Comparison of ENCODE assay signal across 8 cellular contexts in the genomic region with DNA sequence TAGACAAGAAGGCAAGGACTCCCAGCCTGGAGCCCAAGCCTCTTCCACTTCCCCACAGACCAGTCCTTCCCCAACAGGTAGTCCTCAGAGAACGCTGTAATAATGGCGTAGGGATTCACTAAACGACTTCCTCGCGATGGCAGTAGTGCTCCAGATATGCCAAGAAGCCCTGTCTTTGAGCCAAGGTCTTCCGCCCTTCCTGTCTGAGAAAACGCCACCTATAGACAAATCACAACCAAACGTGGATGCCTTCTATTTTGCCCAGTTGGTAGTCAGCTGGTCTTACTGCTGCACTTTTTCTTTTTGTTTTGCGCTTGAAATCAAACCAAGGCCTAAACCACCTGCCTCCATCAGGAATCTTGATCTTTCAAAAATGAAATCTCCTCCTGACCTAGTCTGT.
DNase-seq lines count a peak whose midpoint lies in the region.

No MANE protein-coding gene starts in this region.

- H3K79me1 ChIP-seq in trophoblast cell (ENCODE audit: low read length): no peaks in the 10 kb centered on the region

- H3K4me3 ChIP-seq in trophoblast cell (ENCODE audit: low read depth, low read length): no peak overlapping the region

- H4K91ac ChIP-seq in trophoblast cell (ENCODE audit: low read depth, low read length): no peak overlapping the region

- no peak overlapping the region for H3K4me2 ChIP-seq in trophoblast cell (ENCODE audit: low read length)

- H2AFZ ChIP-seq in trophoblast cell (ENCODE audit: insufficient read depth, low read length, poor library complexity): no peak overlapping the region

- no peak overlapping the region for H3K18ac ChIP-seq in trophoblast cell (ENCODE audit: low read length)

- H3K9me3 ChIP-seq in trophoblast cell (ENCODE audit: insufficient read depth, low read depth, low read length): no peaks in the 10 kb centered on the region

- no peak overlapping the region for H3K14ac ChIP-seq in trophoblast cell (ENCODE audit: low read length)

- H3K9ac ChIP-seq in trophoblast cell (ENCODE audit: low read length): no peak overlapping the region

- H3K4me1 ChIP-seq in trophoblast cell (ENCODE audit: control insufficient read depth in 1 of 2, insufficient read depth in 2 of 2, low read length in 2 of 2): no peaks in the 10 kb centered on the region

- WGBS in trophoblast cell (ENCODE audit: extremely low coverage, insufficient coverage, insufficient read length): no CpG with 5 or more reads among the region's 9 CpGs

- no peaks in the 10 kb centered on the region for H3K79me2 ChIP-seq in trophoblast cell (ENCODE audit: control insufficient read depth, insufficient read depth, low read length, poor library complexity)

- no peaks in the 10 kb centered on the region for H3K27me3 ChIP-seq in trophoblast cell (ENCODE audit: insufficient read depth, low read length)

- H2BK120ac ChIP-seq in trophoblast cell (ENCODE audit: insufficient read depth, low read length, poor library complexity): no peak overlapping the region

- H3K4ac ChIP-seq in trophoblast cell (ENCODE audit: low read depth, low read length): no peak overlapping the region

- peaks cover 0 to 4% of the 10 kb centered on the region in 2 experiments for H3K36me3 ChIP-seq in trophoblast cell (ENCODE audit: control insufficient read depth in 1 of 2, insufficient read depth in 2 of 2, low read length in 2 of 2)

- no peak overlapping the region for H3K23ac ChIP-seq in trophoblast cell (ENCODE audit: low read length)

- H2BK5ac ChIP-seq in trophoblast cell (ENCODE audit: low read depth, low read length, poor library complexity): no peak overlapping the region

- no peak overlapping the region for H4K8ac ChIP-seq in trophoblast cell (ENCODE audit: low read depth, low read length)

- no peak overlapping the region for H3K27ac ChIP-seq in trophoblast cell (ENCODE audit: low read depth, low read length)

- peak; percentile 73 for DNase-seq in activated CD8-positive, alpha-beta memory T cell treated with anti-CD3 and anti-CD28 coated beads, Interleukin-2, amount 50 U/mL, for 4 hours
- no peak for DNase-seq in activated CD8-positive, alpha-beta memory T cell treated with anti-CD3 and anti-CD28 coated beads, Interleukin-2, amount 50 U/mL, for 48 hours
- peak; percentile 84 for DNase-seq in NCI-H1092 treated with DMSO at 0.1 percent for 48 hours (lab: John Stamatoyannopoulos, UW)
- peak; percentile 87 for DNase-seq in astrocyte of the hippocampus (ENCODE audit: low read depth, low spot score)
- peak; percentile 17 to 96 for DNase-seq in trophoblast cell
- no peak for DNase-seq in HPDE6-E6E7 (ENCODE audit: extremely low spot score)
- DNase-seq in ecto neural progenitor cell (ENCODE audit: low spot score): no peak
- DNase-seq in SHP77 (lab: John Stamatoyannopoulos, UW): no peak

- H4K12ac ChIP-seq in trophoblast cell (ENCODE audit: low read depth, low read length): no peak overlapping the region

- H2AK5ac ChIP-seq in trophoblast cell (ENCODE audit: low read length): no peak overlapping the region

- no peak overlapping the region for H2BK12ac ChIP-seq in trophoblast cell (ENCODE audit: low read length)

Comparison
In these comparisons a context has a peak if more than half of its experiments do, and no peak if none do; other contexts are left out.
1. DNase-seq: peak in activated CD8-positive, alpha-beta memory T cell treated with anti-CD3 and anti-CD28 coated beads, Interleukin-2, amount 50 U/mL, for 4 hours (single experiment), NCI-H1092 treated with DMSO at 0.1 percent for 48 hours (single experiment), astrocyte of the hippocampus (single experiment) and trophoblast cell (2 of 2); none in activated CD8-positive, alpha-beta memory T cell treated with anti-CD3 and anti-CD28 coated beads, Interleukin-2, amount 50 U/mL, for 48 hours (single experiment), HPDE6-E6E7 (single experiment), ecto neural progenitor cell (single experiment) and SHP77 (0 of 2).